8 cellular contexts compared by ENCODE assay signal in genomic region chr1:115975569-115976061, GRCh38. TPM values are rescaled to one million over a fixed set of nuclear protein-coding genes. Genes with fewer than 3 reads are reported as not detected.
DNase-seq lines count a peak whose midpoint lies in the region; ATAC-seq and TF ChIP-seq lines count a peak whose summit lies in the region.

No MANE protein-coding gene starts in this region.

- no peak for ATAC-seq in HG03354 (IDR thresholded peaks at IDR 0.05; ENCODE audit: poor library complexity, severe bottlenecking, unreplicated experiment)

- H3K27me3 Mint-ChIP-seq in Caco-2 (ENCODE audit: insufficient read depth, unreplicated experiment) = peaks cover 3% of the 10 kb centered on the region
- H3K27me3 Mint-ChIP-seq in osteocyte (ENCODE audit: unreplicated experiment) = peaks cover under 1% of the 10 kb centered on the region

- H3K9me2 ChIP-seq in OCI-LY7 (ENCODE audit: insufficient read depth, low read length) = no peaks in the 10 kb centered on the region

- H3K27me3 ChIP-seq in Caco-2 (replicated peaks; ENCODE audit: control insufficient read depth, insufficient read depth, low read length) = no peaks in the 10 kb centered on the region

- no peak for DNase-seq in Caco-2
- DNase-seq in OCI-LY7 (ENCODE audit: low spot score) = no peak
- DNase-seq in epithelial cell of esophagus (ENCODE audit: low read depth) = no peak
- DNase-seq in osteocyte (ENCODE audit: extremely low spot score, unreplicated experiment) = no peak
- DNase-seq in GM13976 (ENCODE audit: low spot score) = no peak
- no peak for DNase-seq in activated effector memory CD4-positive, alpha-beta T cell treated with Interleukin-2 at 50 U/mL for 16 hours
- no peak for DNase-seq in NCI-H748 (lab: John Stamatoyannopoulos, UW; ENCODE audit: unreplicated experiment)

- CTCF ChIA-PET in Caco-2 (lab: Charles Lee) = no interaction called here
- CTCF ChIA-PET in OCI-LY7 (lab: Charles Lee; ENCODE audit: unreplicated experiment) = no interaction called here

- H2AFZ ChIP-seq in OCI-LY7 (ENCODE audit: low read length) = peak overlapping the region; percentile 81

- BruUV-seq in Caco-2 (replicated peaks; lab: Mats Ljungman, UMichigan) (no TSS peak), OCI-LY7 (replicated peaks; lab: Mats Ljungman, UMichigan) (no TSS peak)

- H3K27ac ChIP-seq in OCI-LY7 (ENCODE audit: low read depth, low read length, poor library complexity, severe bottlenecking) = no peak overlapping the region

- H3K4me1 ChIP-seq in Caco-2 (no peaks in the 10 kb centered on the region), OCI-LY7 (ENCODE audit: insufficient read depth, low read length, poor library complexity, severe bottlenecking) (no peaks in the 10 kb centered on the region)

- H3K36me3 Mint-ChIP-seq in Caco-2 (ENCODE audit: insufficient read depth, unreplicated experiment) = no peaks in the 10 kb centered on the region
- no peaks in the 10 kb centered on the region for H3K36me3 Mint-ChIP-seq in osteocyte (ENCODE audit: unreplicated experiment)

- H3K4me1 Mint-ChIP-seq in Caco-2 (ENCODE audit: low read depth, unreplicated experiment) (no peaks in the 10 kb centered on the region), osteocyte (ENCODE audit: unreplicated experiment) (peaks cover 15% of the 10 kb centered on the region)

- in situ Hi-C loops in GM13976 (cut with MboI; ENCODE audit: low sequenced_read_pairs, unreplicated experiment) = loop anchor here (25.0 kb wide), 1 partner anchor 163 kb away; no protein-coding TSS in a partner anchor

- no peaks in the 10 kb centered on the region for H3K79me2 ChIP-seq in OCI-LY7 (ENCODE audit: insufficient read depth, low read depth, low read length)

- H3K9me3 Mint-ChIP-seq in Caco-2 (ENCODE audit: unreplicated experiment) = no peaks in the 10 kb centered on the region
- H3K9me3 Mint-ChIP-seq in osteocyte (ENCODE audit: unreplicated experiment) = no peaks in the 10 kb centered on the region

- H3K9me3 ChIP-seq in Caco-2 (no peaks in the 10 kb centered on the region), OCI-LY7 (ENCODE audit: low read length) (0 out of 2 replicates have a peak, but pooled peaks cover 5% of the 10 kb centered on the region)

- intact Hi-C loops in Caco-2 (cut with micrococcal nuclease; ENCODE audit: unreplicated experiment) (no loop called here), OCI-LY7 (cut with micrococcal nuclease; ENCODE audit: unreplicated experiment) (no loop called here)

- POLR2A ChIA-PET in Caco-2 (lab: Charles Lee) (no interaction called here), OCI-LY7 (lab: Charles Lee) (interaction anchor here (0.5 to 0.7 kb wide), 2 partner anchors 13 to 383 kb away, joined by 3 read pairs; no protein-coding TSS in a partner anchor)

- peak overlapping the region; percentile 57 for H3K4me2 ChIP-seq in OCI-LY7 (ENCODE audit: low read length)

- no peaks in the 10 kb centered on the region for H4K20me1 ChIP-seq in OCI-LY7 (ENCODE audit: insufficient read depth, low read length)

- peak overlapping the region; percentile 74 for H3K4me3 Mint-ChIP-seq in Caco-2 (ENCODE audit: unreplicated experiment)
- peak overlapping the region; percentile 92 for H3K4me3 Mint-ChIP-seq in osteocyte (ENCODE audit: unreplicated experiment)

- H3K4me3 ChIP-seq in Caco-2 (ENCODE audit: low read depth, low read length) (peak overlapping the region; percentile 44), OCI-LY7 (ENCODE audit: low read depth, low read length, poor library complexity, severe bottlenecking) (peak overlapping the region; percentile 64), epithelial cell of esophagus (ENCODE audit: low read length) (peak overlapping the region; percentile 63)

- TF ChIP-seq CTCF in Caco-2 (IDR thresholded peaks at IDR 0.05; ENCODE audit: insufficient read depth in 1 of 2, low read depth in 1 of 2, low read length in 1 of 2, severe bottlenecking in 1 of 2, unreplicated experiment in 1 of 2) (no peak), OCI-LY7 (conservative IDR thresholded peaks at IDR 0.05; ENCODE audit: low read length) (no peak), epithelial cell of esophagus (IDR thresholded peaks at IDR 0.05; ENCODE audit: insufficient read depth, low read depth, low read length, missing control alignments) (no peak), osteocyte (IDR thresholded peaks at IDR 0.05) (no peak), GM13976 (IDR thresholded peaks at IDR 0.05; ENCODE audit: borderline replicate concordance, control extremely low read depth, extremely low read depth, insufficient read depth, missing control alignments) (no peak)

- H3K27ac Mint-ChIP-seq in Caco-2 (ENCODE audit: unreplicated experiment) = no peak overlapping the region
- H3K27ac Mint-ChIP-seq in osteocyte (ENCODE audit: unreplicated experiment) = peak overlapping the region; percentile 89

- H3K36me3 ChIP-seq in Caco-2 (ENCODE audit: control insufficient read depth, insufficient read depth, low read length) (no peaks in the 10 kb centered on the region), OCI-LY7 (ENCODE audit: insufficient read depth, low read length) (no peaks in the 10 kb centered on the region)

RNA-seq across cellular contexts. Expression of gene SLC22A15, which starts 0.7 kb away (rescaled TPM):
- total RNA-seq in Caco-2 (2022) (0.16 and 0.28 TPM in 2 replicates), OCI-LY7 (2022) (2.8 and 3.3 TPM in 2 replicates), osteocyte (4.5 and 5.8 TPM in 2 replicates)
- total RNA-seq in OCI-LY7 (2014; rRNA removed; shearing (Covaris generic)) = 0.82 and 1.0 TPM in 2 replicates
